Comparison of ENCODE assay signal across 22 cellular contexts in the genomic region with DNA sequence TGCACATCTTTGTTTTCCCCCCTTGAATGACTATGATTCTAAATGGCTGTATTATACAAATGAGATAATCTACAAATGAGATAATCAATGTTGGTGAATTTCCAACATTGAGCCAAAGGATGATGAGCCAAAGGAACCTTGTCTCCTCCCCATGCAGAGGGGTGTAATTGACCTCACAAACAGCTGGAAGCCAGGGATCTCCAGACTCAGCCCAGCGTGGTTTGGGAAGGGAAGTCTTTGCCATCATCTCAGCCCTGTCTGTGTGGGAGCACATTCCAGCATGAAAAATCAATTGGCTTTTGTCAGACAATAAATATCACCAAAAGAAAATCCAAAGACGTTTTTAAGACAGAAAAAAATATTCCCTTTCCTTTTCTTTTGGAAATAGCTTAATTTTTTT.
"Had no signal": no experiment of that assay in that cellular context is flagged by ENCODE, and none has a peak within 500 bp of the region (broad histone marks: within the 10 kb centered on the region; RNA-seq: fewer than 3 reads in every experiment).

No MANE protein-coding gene starts in this region.

- H3K27me3 ChIP-seq: colonic mucosa, esophagus squamous epithelium, foreskin keratinocyte, gastroesophageal sphincter, heart left ventricle, hepatocyte, left lung had no signal

- H2AFZ ChIP-seq: hepatocyte had no signal

- H3K9me3 ChIP-seq: colonic mucosa, esophagus squamous epithelium, gastroesophageal sphincter, heart left ventricle, left lung, lower lobe of right lung, mucosa of descending colon had no signal

- H3K27ac ChIP-seq: colonic mucosa, epithelial cell of prostate, esophagus squamous epithelium, foreskin keratinocyte, gastroesophageal sphincter, heart left ventricle, hepatocyte, left lung, lower lobe of right lung had no signal

- DNase-seq: colonic mucosa; cortex of kidney; effector CD8-positive, alpha-beta T cell; effector memory CD8-positive, alpha-beta T cell; endodermal cell; erythroblast; esophagus squamous epithelium; foreskin keratinocyte; heart left ventricle; hypothalamus; immature natural killer cell; left cardiac atrium; left lung; left ventricle myocardium superior; lower lobe of right lung; mesenchymal stem cell; mucosa of descending colon; naive thymus-derived CD4-positive, alpha-beta T cell had no signal

- ATAC-seq: effector memory CD8-positive, alpha-beta T cell; esophagus mucosa; foreskin keratinocyte; gastroesophageal sphincter; heart left ventricle; left cardiac atrium; left lung; left ventricle myocardium superior; lower lobe of right lung; mucosa of descending colon; naive thymus-derived CD4-positive, alpha-beta T cell had no signal

- H3K79me2 ChIP-seq: hepatocyte had no signal

- H3K4me3 ChIP-seq: colonic mucosa, esophagus squamous epithelium, gastroesophageal sphincter, heart left ventricle, hepatocyte, left lung, lower lobe of right lung, mucosa of descending colon had no signal

- H3K36me3 ChIP-seq: colonic mucosa, esophagus squamous epithelium, gastroesophageal sphincter, heart left ventricle, left lung, lower lobe of right lung had no signal

- H3K4me2 ChIP-seq: hepatocyte had no signal

- H3K4me1 ChIP-seq: colonic mucosa, foreskin keratinocyte, left lung, lower lobe of right lung had no signal
